ENCODE assay signal across 8 cellular contexts in the genomic region with DNA sequence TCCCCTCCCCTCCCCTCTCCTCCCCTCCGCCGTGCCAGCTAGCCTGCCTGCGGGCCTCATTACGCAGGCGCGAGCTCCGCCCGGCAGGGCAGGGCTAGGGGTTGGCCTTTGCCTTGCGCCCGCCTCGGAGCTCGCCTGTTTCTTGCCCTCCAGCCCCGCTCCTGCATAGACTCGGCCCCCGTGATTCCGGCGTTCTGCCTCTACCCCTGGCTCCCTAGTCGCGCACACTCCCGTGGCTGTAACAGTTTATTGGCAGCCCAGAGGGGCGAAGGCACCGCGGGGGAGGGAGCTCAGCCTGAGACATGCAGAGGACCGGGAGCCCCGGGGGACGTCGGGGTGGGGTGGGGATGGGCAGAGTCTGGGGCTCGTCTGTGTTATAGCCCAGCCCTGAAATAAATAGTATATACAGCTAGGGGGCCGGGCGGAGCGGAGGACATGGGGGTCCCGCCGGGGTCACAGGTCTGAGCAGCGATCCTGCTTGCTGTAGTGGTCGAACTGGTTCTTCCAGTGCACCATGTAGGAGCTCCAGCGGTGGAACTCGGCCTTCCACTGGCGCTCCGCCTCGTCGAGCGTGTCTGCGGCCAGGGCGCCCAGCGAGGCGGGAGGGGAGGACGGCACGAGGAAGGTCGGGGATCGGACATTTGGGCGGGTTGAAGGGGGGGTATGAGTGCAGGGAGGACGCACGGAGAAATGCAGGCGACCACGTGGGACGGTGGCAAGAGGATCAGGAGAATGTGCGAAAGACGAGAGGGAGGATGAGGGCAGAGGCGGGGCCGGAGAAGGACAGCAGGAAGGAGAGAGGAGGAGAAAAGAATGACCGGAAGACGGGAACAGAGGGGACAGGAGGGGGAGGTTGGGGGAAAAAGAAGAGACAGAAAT. TPM values are rescaled to one million over a fixed set of nuclear protein-coding genes. Genes with fewer than 3 reads are reported as not detected.
DNase-seq lines count a peak whose midpoint lies in the region; ATAC-seq and TF ChIP-seq lines count a peak whose summit lies in the region.

No MANE protein-coding gene starts in this region.

- H3K27me3 ChIP-seq in HAP-1 (ENCODE audit: low read depth): no peaks in the 10 kb centered on the region
- peaks cover 9% of the 10 kb centered on the region for H3K27me3 ChIP-seq in SJSA1 (replicated peaks)
- H3K27me3 ChIP-seq in gastroesophageal sphincter: peaks cover 11% of the 10 kb centered on the region

- WGBS in gastroesophageal sphincter (ENCODE audit: low coverage in 1 of 2), 2 donors: 0 to 2% methylated on average over 18 to 24 of the region's 62 CpGs

- TF ChIP-seq POLR2A in gastroesophageal sphincter (IDR thresholded peaks at IDR 0.05): peak in 1 of 2 donors; percentile 60

- H3K36me3 ChIP-seq in HAP-1 (replicated peaks) (peaks cover 43% of the 10 kb centered on the region), SJSA1 (peaks cover 45% of the 10 kb centered on the region), gastroesophageal sphincter (peaks cover 0 to 37% of the 10 kb centered on the region in 2 donors)

- TF ChIP-seq EP300 in gastroesophageal sphincter (IDR thresholded peaks at IDR 0.05): no peak

- H3K9me3 ChIP-seq in HAP-1 (no peaks in the 10 kb centered on the region), SJSA1 (replicated peaks) (no peaks in the 10 kb centered on the region), gastroesophageal sphincter (no peaks in the 10 kb centered on the region)

- DNase-seq in ELR (ENCODE audit: low read depth) (peak; percentile 92), HAP-1 (ENCODE audit: low spot score in 2 of 2) (peak; percentile 87 to 94), NAMALWA (ENCODE audit: low spot score) (peak; percentile 98), SJSA1 (ENCODE audit: low read depth in 1 of 2, low spot score in 2 of 2) (peak; percentile 84 to 93), non-pigmented ciliary epithelial cell (ENCODE audit: low read depth) (peak; percentile 60), substantia nigra (lab: John Stamatoyannopoulos, UW) (peak; percentile 70 to 97 (median 90))
- peak; percentile 93 for DNase-seq in activated naive CD4-positive, alpha-beta T cell treated with Interleukin-2 at 50 U/mL for 16 hours

- H3K4me3 ChIP-seq in HAP-1 (peak overlapping the region; percentile 59), SJSA1 (peak overlapping the region; percentile 53), gastroesophageal sphincter (peak overlapping the region; percentile 46 to 75)

- H3K27ac ChIP-seq in SJSA1 (peak overlapping the region; percentile 51), gastroesophageal sphincter (peak overlapping the region; percentile 76 to 92 (median 86)), substantia nigra (ENCODE audit: low read depth, low read length, poor library complexity, severe bottlenecking) (peak overlapping the region; percentile 80)

- ATAC-seq in gastroesophageal sphincter: peak; percentile 94

- in situ Hi-C loops in HAP-1 (cut with MboI; ENCODE audit: low sequenced_read_pairs): loop anchor here (5.0 to 10.0 kb wide), 2 partner anchors 172 to 405 kb away; no protein-coding TSS in a partner anchor

- H3K4me1 ChIP-seq in HAP-1: peaks cover 15% of the 10 kb centered on the region
- peaks cover 36% of the 10 kb centered on the region for H3K4me1 ChIP-seq in SJSA1 (replicated peaks)
- peaks cover 0 to 57% (median 28%) of the 10 kb centered on the region in 3 donors for H3K4me1 ChIP-seq in gastroesophageal sphincter

- TF ChIP-seq CTCF in gastroesophageal sphincter (IDR thresholded peaks at IDR 0.05): no peak

RNA-seq across cellular contexts. Expression of gene UFSP1, which starts 0.5 kb away (rescaled TPM):
- total RNA-seq in SJSA1 (2014; rRNA removed; shearing (Covaris generic)): 3.1 and 3.7 TPM in 2 replicates
- 1 to 10 TPM; 5.4 to 9.2 (median 7.7) TPM for total RNA-seq in gastroesophageal sphincter

RNA-seq across cellular contexts. Expression of gene ACHE, which starts 5.7 kb away (rescaled TPM):
- total RNA-seq in SJSA1 (2014; rRNA removed; shearing (Covaris generic)): 0.16 TPM in 1 of 2 replicates, not detected in the other
- 1 to 10 TPM in 3 of 4 donors, under 1 TPM in 1; 0.62 to 3.6 (median 1.1) TPM for total RNA-seq in gastroesophageal sphincter

RNA-seq across cellular contexts. Expression of gene SRRT, which starts 15.1 kb away (rescaled TPM):
- 64.4 and 76.2 TPM in 2 replicates for total RNA-seq in SJSA1 (2014; rRNA removed; shearing (Covaris generic))
- 10 to 100 TPM; 47.5 to 73.4 (median 57.0) TPM for total RNA-seq in gastroesophageal sphincter

RNA-seq across cellular contexts. Expression of gene TRIP6, which starts 22.8 kb away (rescaled TPM):
- total RNA-seq in SJSA1 (2014; rRNA removed; shearing (Covaris generic)): 88.0 and 95.9 TPM in 2 replicates
- 10 to 100 TPM; 71.9 to 94.3 (median 89.5) TPM for total RNA-seq in gastroesophageal sphincter

RNA-seq across cellular contexts. Expression of gene SLC12A9, which starts 37.5 kb away (rescaled TPM):
- total RNA-seq in SJSA1 (2014; rRNA removed; shearing (Covaris generic)): 15.2 and 17.8 TPM in 2 replicates
- 10 to 100 TPM; 11.2 to 32.9 (median 20.2) TPM for total RNA-seq in gastroesophageal sphincter

Comparison
In these comparisons a context has a peak if more than half of its experiments do, and no peak if none do; other contexts are left out.
1. Peak in every context shown above with its lines: DNase-seq, ATAC-seq, H3K4me3 ChIP-seq and H3K27ac ChIP-seq.